24 cellular contexts compared by ENCODE assay signal in the genomic region with DNA sequence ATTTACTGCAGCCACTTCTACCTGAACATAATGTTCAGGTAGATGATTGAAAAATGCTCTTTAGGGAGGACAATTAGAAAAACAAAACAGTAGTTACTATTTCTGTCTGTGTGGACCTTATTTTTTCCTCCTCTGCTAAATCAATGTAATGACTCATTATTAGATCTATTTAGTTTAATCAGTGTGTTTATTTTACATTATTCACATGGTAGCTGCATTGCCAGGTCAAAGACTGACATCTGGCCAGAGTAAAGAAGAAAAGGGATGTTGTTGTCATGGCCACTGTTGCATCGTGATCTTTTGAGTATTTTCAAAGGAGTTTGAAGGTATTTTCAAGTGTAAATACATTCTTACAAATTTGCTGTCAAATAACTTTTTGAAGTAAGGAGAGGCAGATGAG.
"Had no signal": no experiment of that assay in that cellular context is flagged by ENCODE, and none has a peak within 500 bp of the region (broad histone marks: within the 10 kb centered on the region; RNA-seq: fewer than 3 reads in every experiment).

No MANE protein-coding gene starts in this region.

- ATAC-seq: activated CD8-positive, alpha-beta memory T cell treated with anti-CD3 and anti-CD28 coated beads, Interleukin-2, amount 10 ng/mL, durations not matched to agents 7 days and 5 days; activated CD8-positive, alpha-beta T cell treated with anti-CD3 and anti-CD28 coated beads for 36 hours; activated T-helper 17 cell treated with anti-CD3 and anti-CD28 coated beads, Interleukin-2, amount 50 U/mL, for 72 hours; gastrocnemius medialis; naive thymus-derived CD4-positive, alpha-beta T cell; stimulated activated naive CD8-positive, alpha-beta T cell treated with anti-CD3 and anti-CD28 coated beads, Interleukin-15, amount 100 ng/mL, for 72 hours; T-helper 17 cell had no signal

- H3K27me3 ChIP-seq: esophagus muscularis mucosa, gastrocnemius medialis, right lobe of liver, suprapubic skin, transverse colon, uterus had no signal

- DNase-seq: activated CD4-positive, alpha-beta T cell treated with anti-CD3 and anti-CD28 coated beads, Interleukin-2, amount 10 ng/mL, durations not matched to agents 7 days and 5 days; activated CD8-positive, alpha-beta memory T cell treated with anti-CD3 and anti-CD28 coated beads, Interleukin-2, amount 10 ng/mL, durations not matched to agents 7 days and 5 days; activated CD8-positive, alpha-beta T cell treated with anti-CD3 and anti-CD28 coated beads for 36 hours; activated T-cell treated with anti-CD3 and anti-CD28 coated beads for 4 hours; anterior cingulate cortex; effector CD4-positive, alpha-beta T cell; gastrocnemius medialis; hippocampal formation; left ventricle myocardium inferior; naive thymus-derived CD4-positive, alpha-beta T cell; occipital lobe; posterior cingulate gyrus; right lobe of liver; stimulated activated CD4-positive, alpha-beta T cell treated with anti-CD3 and anti-CD28 coated beads, Interleukin-1b, Interleukin-23, amount 100 ng/mL, for 48 hours; stimulated activated naive CD8-positive, alpha-beta T cell treated with anti-CD3 and anti-CD28 coated beads, Interleukin-15, amount 100 ng/mL, for 72 hours; T-helper 17 cell; transverse colon; uterus had no signal

- H3K4me3 ChIP-seq: esophagus muscularis mucosa, gastrocnemius medialis, left ventricle myocardium inferior, right lobe of liver, skin epidermis, suprapubic skin, transverse colon, uterus had no signal

- H3K4me3 Mint-ChIP-seq: activated CD4-positive, alpha-beta T cell treated with anti-CD3 and anti-CD28 coated beads, Interleukin-2, amount 10 ng/mL, durations not matched to agents 7 days and 5 days; activated CD8-positive, alpha-beta memory T cell treated with anti-CD3 and anti-CD28 coated beads, Interleukin-2, amount 10 ng/mL, durations not matched to agents 7 days and 5 days; activated CD8-positive, alpha-beta T cell treated with anti-CD3 and anti-CD28 coated beads for 36 hours; naive thymus-derived CD4-positive, alpha-beta T cell; stimulated activated naive CD8-positive, alpha-beta T cell treated with anti-CD3 and anti-CD28 coated beads, Interleukin-15, amount 100 ng/mL, for 72 hours; T-helper 17 cell had no signal

- H3K27ac ChIP-seq: esophagus muscularis mucosa, gastrocnemius medialis, left ventricle myocardium inferior, right lobe of liver, skin epidermis, suprapubic skin, transverse colon, uterus had no signal

- H3K9me3 Mint-ChIP-seq: activated CD4-positive, alpha-beta T cell treated with anti-CD3 and anti-CD28 coated beads, Interleukin-2, amount 10 ng/mL, durations not matched to agents 7 days and 5 days; activated CD8-positive, alpha-beta T cell treated with anti-CD3 and anti-CD28 coated beads for 36 hours; activated T-helper 17 cell treated with anti-CD3 and anti-CD28 coated beads, Interleukin-2, amount 50 U/mL, for 72 hours; brain; naive thymus-derived CD4-positive, alpha-beta T cell; neural crest cell; stimulated activated naive CD8-positive, alpha-beta T cell treated with anti-CD3 and anti-CD28 coated beads, Interleukin-15, amount 100 ng/mL, for 72 hours had no signal

- H3K27ac Mint-ChIP-seq: activated CD8-positive, alpha-beta memory T cell treated with anti-CD3 and anti-CD28 coated beads, Interleukin-2, amount 10 ng/mL, durations not matched to agents 7 days and 5 days; activated CD8-positive, alpha-beta T cell treated with anti-CD3 and anti-CD28 coated beads for 36 hours; activated T-helper 17 cell treated with anti-CD3 and anti-CD28 coated beads, Interleukin-2, amount 50 U/mL, for 72 hours; stimulated activated naive CD8-positive, alpha-beta T cell treated with anti-CD3 and anti-CD28 coated beads, Interleukin-15, amount 100 ng/mL, for 72 hours had no signal

- H3K27me3 Mint-ChIP-seq: activated CD4-positive, alpha-beta T cell treated with anti-CD3 and anti-CD28 coated beads, Interleukin-2, amount 10 ng/mL, durations not matched to agents 7 days and 5 days; activated CD8-positive, alpha-beta memory T cell treated with anti-CD3 and anti-CD28 coated beads, Interleukin-2, amount 10 ng/mL, durations not matched to agents 7 days and 5 days; activated CD8-positive, alpha-beta T cell treated with anti-CD3 and anti-CD28 coated beads for 36 hours; activated T-helper 17 cell treated with anti-CD3 and anti-CD28 coated beads, Interleukin-2, amount 50 U/mL, for 72 hours; brain; naive thymus-derived CD4-positive, alpha-beta T cell; stimulated activated naive CD8-positive, alpha-beta T cell treated with anti-CD3 and anti-CD28 coated beads, Interleukin-15, amount 100 ng/mL, for 72 hours; T-helper 17 cell had no signal

- H3K9me3 ChIP-seq: esophagus muscularis mucosa, gastrocnemius medialis, left ventricle myocardium inferior, right lobe of liver, suprapubic skin, transverse colon, uterus had no signal

- H3K36me3 ChIP-seq: uterus had no signal
